8 cellular contexts compared by ENCODE assay signal in the genomic region with DNA sequence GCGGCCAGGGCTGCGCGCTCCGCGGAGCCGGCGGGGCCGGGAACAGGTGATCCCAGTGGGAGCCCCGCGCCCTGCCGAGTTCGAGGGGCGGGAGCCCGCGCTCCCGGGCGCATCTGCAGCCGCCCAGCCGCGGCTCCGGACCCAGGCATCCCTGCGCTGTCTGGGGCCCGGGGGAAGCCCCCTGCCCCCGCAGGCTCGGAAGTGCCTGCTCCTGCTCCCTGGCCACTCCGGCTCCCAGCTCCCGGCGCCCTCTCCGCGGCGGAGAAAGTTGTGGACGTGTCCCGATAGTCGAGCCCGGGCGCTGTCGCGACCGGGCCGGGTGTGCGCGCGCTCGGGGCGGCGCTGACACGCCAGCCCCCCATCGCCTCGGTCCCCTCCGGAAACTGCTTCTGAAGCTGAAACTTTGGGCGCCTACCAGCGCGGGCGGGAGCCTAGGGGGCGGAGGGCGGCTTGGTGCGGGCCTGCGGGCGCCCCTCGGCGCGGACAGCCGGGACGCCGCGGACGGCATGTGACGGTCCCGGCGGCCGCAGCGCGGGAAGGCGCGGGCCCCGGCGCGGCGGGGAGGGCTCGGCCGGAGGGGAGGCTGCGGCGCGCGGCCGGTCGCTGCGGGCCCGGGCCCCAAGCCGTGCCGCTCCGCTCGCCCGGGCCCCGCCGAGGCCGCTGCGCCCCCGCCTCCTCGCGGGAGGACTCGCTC. TPM values are rescaled to one million over a fixed set of nuclear protein-coding genes. Genes with fewer than 3 reads are reported as not detected.
DNase-seq lines count a peak whose midpoint lies in the region; ATAC-seq and TF ChIP-seq lines count a peak whose summit lies in the region.

No MANE protein-coding gene starts in this region.

- H3K4me1 Mint-ChIP-seq in activated CD8-positive, alpha-beta T cell treated with anti-CD3 and anti-CD28 coated beads for 36 hours (ENCODE audit: low read depth) = peaks cover 59% of the 10 kb centered on the region

- H3K36me3 Mint-ChIP-seq in activated CD8-positive, alpha-beta T cell treated with anti-CD3 and anti-CD28 coated beads for 36 hours (ENCODE audit: low read depth) = no peaks in the 10 kb centered on the region

- no peak for TF ChIP-seq CTCF in BE2C (IDR thresholded peaks at IDR 0.05; ENCODE audit: low read depth, low read length)
- TF ChIP-seq CTCF in activated CD8-positive, alpha-beta T cell treated with anti-CD3 and anti-CD28 coated beads for 36 hours (IDR thresholded peaks at IDR 0.05) = no peak
- TF ChIP-seq CTCF in foreskin fibroblast (IDR thresholded peaks at IDR 0.05; ENCODE audit: low read depth, low read length) = no peak
- TF ChIP-seq CTCF in retinal pigment epithelial cell (conservative IDR thresholded peaks at IDR 0.05; ENCODE audit: low read depth, low read length) = no peak

- ATAC-seq in GM21717 (IDR thresholded peaks at IDR 0.05; ENCODE audit: unreplicated experiment) = peak; percentile 10
- ATAC-seq in activated CD8-positive, alpha-beta T cell treated with anti-CD3 and anti-CD28 coated beads for 36 hours = no peak
- ATAC-seq in GM18520 (IDR thresholded peaks at IDR 0.05; ENCODE audit: unreplicated experiment) = no peak
- ATAC-seq in GM21390 (IDR thresholded peaks at IDR 0.05; ENCODE audit: unreplicated experiment) = no peak

- H3K9me3 Mint-ChIP-seq in activated CD8-positive, alpha-beta T cell treated with anti-CD3 and anti-CD28 coated beads for 36 hours = no peaks in the 10 kb centered on the region

- no peaks in the 10 kb centered on the region for H3K27me3 ChIP-seq in BE2C

- DNase-seq in BE2C (peak; percentile 20), foreskin fibroblast (no peak), retinal pigment epithelial cell (ENCODE audit: low read depth) (no peak), NCI-H526 treated with DMSO at 0.1 percent for 48 hours (lab: John Stamatoyannopoulos, UW) (no peak)
- peak; percentile 58 for DNase-seq in activated CD8-positive, alpha-beta T cell treated with anti-CD3 and anti-CD28 coated beads for 36 hours

- intact Hi-C loops in activated CD8-positive, alpha-beta T cell treated with anti-CD3 and anti-CD28 coated beads for 36 hours (cut with micrococcal nuclease) = no loop called here

- H3K4me3 ChIP-seq in BE2C (ENCODE audit: low read depth, low read length) = peak overlapping the region; percentile 62
- H3K4me3 ChIP-seq in foreskin fibroblast (ENCODE audit: low read depth in 1 of 2, low read length in 2 of 2) = peak overlapping the region; percentile 56 to 58
- peak overlapping the region; percentile 55 for H3K4me3 ChIP-seq in retinal pigment epithelial cell (ENCODE audit: low read length)

- POLR2A ChIA-PET in activated CD8-positive, alpha-beta T cell treated with anti-CD3 and anti-CD28 coated beads for 36 hours (lab: Charles Lee) = interaction anchor here (0.8 to 1.2 kb wide), 5 partner anchors 15 to 202 kb away, joined by 3 to 5 read pairs (median 4); no protein-coding TSS in a partner anchor

- H3K4me1 ChIP-seq in BE2C = no peaks in the 10 kb centered on the region; the same call in 1 of the 2 replicates

- peak overlapping the region; percentile 61 for H3K4me3 Mint-ChIP-seq in activated CD8-positive, alpha-beta T cell treated with anti-CD3 and anti-CD28 coated beads for 36 hours

- no peak overlapping the region for H3K27ac Mint-ChIP-seq in activated CD8-positive, alpha-beta T cell treated with anti-CD3 and anti-CD28 coated beads for 36 hours

- H3K36me3 ChIP-seq in BE2C = no peaks in the 10 kb centered on the region

- CTCF ChIA-PET in activated CD8-positive, alpha-beta T cell treated with anti-CD3 and anti-CD28 coated beads for 36 hours (lab: Charles Lee) = interaction anchor here (1.0 to 2.7 kb wide), 3 partner anchors 15 to 193 kb away, joined by 3 to 9 read pairs (median 4); no protein-coding TSS in a partner anchor

- H3K9me3 ChIP-seq in BE2C = no peaks in the 10 kb centered on the region

- peaks cover 12% of the 10 kb centered on the region for H3K27me3 Mint-ChIP-seq in activated CD8-positive, alpha-beta T cell treated with anti-CD3 and anti-CD28 coated beads for 36 hours

RNA-seq across cellular contexts. Expression of a gene that starts 0.5 kb away (rescaled TPM):
- 0.88 TPM for polyA plus RNA-seq in BE2C (2012; ENCODE audit: insufficient read depth, insufficient read length, low read depth)
- total RNA-seq in activated CD8-positive, alpha-beta T cell treated with anti-CD3 and anti-CD28 coated beads for 36 hours = 1 to 10 TPM; 3.7 to 4.4 TPM

Comparison
In these comparisons a context has a peak if more than half of its experiments do, and no peak if none do; other contexts are left out.
1. DNase-seq: peak in BE2C (single experiment) and activated CD8-positive, alpha-beta T cell treated with anti-CD3 and anti-CD28 coated beads for 36 hours (single experiment); none in foreskin fibroblast (0 of 2), retinal pigment epithelial cell (single experiment) and NCI-H526 treated with DMSO at 0.1 percent for 48 hours (single experiment).
2. Peak in every context shown above with its lines, with median percentiles within 50 percentile points of each other: H3K4me3 ChIP-seq.